ENCODE assay signal across 1 cellular context in genomic region chr6:155328539-155329459, GRCh38.
TF ChIP-seq lines count a peak whose summit lies in the region.

No MANE protein-coding gene starts in this region.

TF ChIP-seq in HepG2, 621 proteins besides CTCF, POLR2A, EP300 and RAD21 (continued from another document and continues in another):
- TF ChIP-seq ZNF451 (CRISPR knock-in tag; IDR thresholded peaks at IDR 0.05) = peak; percentile 69; the same call in 1 of the 2 replicates
- TF ChIP-seq BORCS8-MEF2B (CRISPR knock-in tag; IDR thresholded peaks at IDR 0.05) = peak; percentile 91
- TF ChIP-seq ZNF839 (CRISPR knock-in tag; IDR thresholded peaks at IDR 0.05; ENCODE audit: borderline replicate concordance) = no peak
- no peak for TF ChIP-seq RAD51 (IDR thresholded peaks at IDR 0.05; ENCODE audit: borderline replicate concordance)
- TF ChIP-seq, protein P1, sequence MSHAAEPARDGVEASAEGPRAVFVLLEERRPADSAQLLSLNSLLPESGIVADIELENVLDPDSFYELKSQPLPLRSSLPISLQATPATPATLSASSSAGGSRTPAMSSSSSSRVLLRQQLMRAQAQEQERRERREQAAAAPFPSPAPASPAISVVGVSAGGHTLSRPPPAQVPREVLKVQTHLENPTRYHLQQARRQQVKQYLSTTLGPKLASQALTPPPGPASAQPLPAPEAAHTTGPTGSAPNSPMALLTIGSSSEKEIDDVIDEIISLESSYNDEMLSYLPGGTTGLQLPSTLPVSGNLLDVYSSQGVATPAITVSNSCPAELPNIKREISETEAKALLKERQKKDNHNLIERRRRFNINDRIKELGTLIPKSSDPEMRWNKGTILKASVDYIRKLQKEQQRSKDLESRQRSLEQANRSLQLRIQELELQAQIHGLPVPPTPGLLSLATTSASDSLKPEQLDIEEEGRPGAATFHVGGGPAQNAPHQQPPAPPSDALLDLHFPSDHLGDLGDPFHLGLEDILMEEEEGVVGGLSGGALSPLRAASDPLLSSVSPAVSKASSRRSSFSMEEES (CRISPR knock-in tag; IDR thresholded peaks at IDR 0.05) = peak; percentile 44
- TF ChIP-seq, protein P2, sequence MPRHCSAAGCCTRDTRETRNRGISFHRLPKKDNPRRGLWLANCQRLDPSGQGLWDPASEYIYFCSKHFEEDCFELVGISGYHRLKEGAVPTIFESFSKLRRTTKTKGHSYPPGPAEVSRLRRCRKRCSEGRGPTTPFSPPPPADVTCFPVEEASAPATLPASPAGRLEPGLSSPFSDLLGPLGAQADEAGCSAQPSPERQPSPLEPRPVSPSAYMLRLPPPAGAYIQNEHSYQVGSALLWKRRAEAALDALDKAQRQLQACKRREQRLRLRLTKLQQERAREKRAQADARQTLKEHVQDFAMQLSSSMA (CRISPR knock-in tag; IDR thresholded peaks at IDR 0.05) = no peak
- TF ChIP-seq THYN1 (CRISPR knock-in tag; IDR thresholded peaks at IDR 0.05; ENCODE audit: borderline replicate concordance, low read depth) = no peak
- TF ChIP-seq, protein P3, sequence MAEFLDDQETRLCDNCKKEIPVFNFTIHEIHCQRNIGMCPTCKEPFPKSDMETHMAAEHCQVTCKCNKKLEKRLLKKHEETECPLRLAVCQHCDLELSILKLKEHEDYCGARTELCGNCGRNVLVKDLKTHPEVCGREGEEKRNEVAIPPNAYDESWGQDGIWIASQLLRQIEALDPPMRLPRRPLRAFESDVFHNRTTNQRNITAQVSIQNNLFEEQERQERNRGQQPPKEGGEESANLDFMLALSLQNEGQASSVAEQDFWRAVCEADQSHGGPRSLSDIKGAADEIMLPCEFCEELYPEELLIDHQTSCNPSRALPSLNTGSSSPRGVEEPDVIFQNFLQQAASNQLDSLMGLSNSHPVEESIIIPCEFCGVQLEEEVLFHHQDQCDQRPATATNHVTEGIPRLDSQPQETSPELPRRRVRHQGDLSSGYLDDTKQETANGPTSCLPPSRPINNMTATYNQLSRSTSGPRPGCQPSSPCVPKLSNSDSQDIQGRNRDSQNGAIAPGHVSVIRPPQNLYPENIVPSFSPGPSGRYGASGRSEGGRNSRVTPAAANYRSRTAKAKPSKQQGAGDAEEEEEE (CRISPR knock-in tag; IDR thresholded peaks at IDR 0.05; ENCODE audit: borderline replicate concordance) = 0 out of 2 replicates have a peak, but pooled peaks have one; percentile 9
- no peak; the same call in 1 of the 2 replicates for TF ChIP-seq KAT7 (CRISPR knock-in tag; IDR thresholded peaks at IDR 0.05; ENCODE audit: borderline replicate concordance)
- no peak; the same call in 1 of the 2 replicates for TF ChIP-seq AKNA (CRISPR knock-in tag; IDR thresholded peaks at IDR 0.05; ENCODE audit: borderline replicate concordance)
- TF ChIP-seq ZNF710 (CRISPR knock-in tag; IDR thresholded peaks at IDR 0.05; ENCODE audit: borderline replicate concordance) = peak; percentile 86
- peak; percentile 28 for TF ChIP-seq TBL1XR1 (IDR thresholded peaks at IDR 0.05; ENCODE audit: borderline replicate concordance, low read length, partially characterized antibody)
- peak; percentile 43; the same call in 1 of the 2 replicates for TF ChIP-seq ZNF230 (CRISPR knock-in tag; IDR thresholded peaks at IDR 0.05)
- TF ChIP-seq HMG20A (CRISPR knock-in tag; IDR thresholded peaks at IDR 0.05; ENCODE audit: borderline replicate concordance) = peak; percentile 64
- peak; percentile 68 for TF ChIP-seq ETV5 (CRISPR knock-in tag; IDR thresholded peaks at IDR 0.05; ENCODE audit: borderline replicate concordance)
- 0 out of 2 replicates have a peak, but pooled peaks have one; percentile 71 for TF ChIP-seq DNMT1 (CRISPR knock-in tag; IDR thresholded peaks at IDR 0.05)
- TF ChIP-seq ZMYM3 (CRISPR knock-in tag; IDR thresholded peaks at IDR 0.05) = no peak
- no peak for TF ChIP-seq MAFG (CRISPR knock-in tag; IDR thresholded peaks at IDR 0.05)
- TF ChIP-seq, protein P4, sequence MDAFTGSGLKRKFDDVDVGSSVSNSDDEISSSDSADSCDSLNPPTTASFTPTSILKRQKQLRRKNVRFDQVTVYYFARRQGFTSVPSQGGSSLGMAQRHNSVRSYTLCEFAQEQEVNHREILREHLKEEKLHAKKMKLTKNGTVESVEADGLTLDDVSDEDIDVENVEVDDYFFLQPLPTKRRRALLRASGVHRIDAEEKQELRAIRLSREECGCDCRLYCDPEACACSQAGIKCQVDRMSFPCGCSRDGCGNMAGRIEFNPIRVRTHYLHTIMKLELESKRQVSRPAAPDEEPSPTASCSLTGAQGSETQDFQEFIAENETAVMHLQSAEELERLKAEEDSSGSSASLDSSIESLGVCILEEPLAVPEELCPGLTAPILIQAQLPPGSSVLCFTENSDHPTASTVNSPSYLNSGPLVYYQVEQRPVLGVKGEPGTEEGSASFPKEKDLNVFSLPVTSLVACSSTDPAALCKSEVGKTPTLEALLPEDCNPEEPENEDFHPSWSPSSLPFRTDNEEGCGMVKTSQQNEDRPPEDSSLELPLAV (CRISPR knock-in tag; conservative IDR thresholded peaks at IDR 0.05; ENCODE audit: low read depth) = no peak
- TF ChIP-seq SUZ12 (IDR thresholded peaks at IDR 0.05; ENCODE audit: low read depth, low read length) = no peak
- TF ChIP-seq ZNF766 (CRISPR knock-in tag; IDR thresholded peaks at IDR 0.05; ENCODE audit: borderline replicate concordance) = 0 out of 2 replicates have a peak, but pooled peaks have one; percentile 55
- TF ChIP-seq MBD4 (IDR thresholded peaks at IDR 0.05; ENCODE audit: borderline replicate concordance, low read length) = peak; percentile 97; the same call in 1 of the 2 replicates
- TF ChIP-seq ZNF614 (CRISPR knock-in tag; IDR thresholded peaks at IDR 0.05; ENCODE audit: borderline replicate concordance) = peak; percentile 68; the same call in 1 of the 2 replicates
- TF ChIP-seq ZNF44 (CRISPR knock-in tag; IDR thresholded peaks at IDR 0.05) = no peak
- TF ChIP-seq ZNF513 (CRISPR knock-in tag; conservative IDR thresholded peaks at IDR 0.05) = no peak
- no peak for TF ChIP-seq ZNF160 (CRISPR knock-in tag; IDR thresholded peaks at IDR 0.05)
- no peak for TF ChIP-seq SRY (CRISPR knock-in tag; IDR thresholded peaks at IDR 0.05)
- TF ChIP-seq TCF7 (IDR thresholded peaks at IDR 0.05; ENCODE audit: low read depth) = peak; percentile 99
- peak; percentile 97 for TF ChIP-seq ZNF24 (IDR thresholded peaks at IDR 0.05)
- no peak for TF ChIP-seq ZNF577 (CRISPR knock-in tag; IDR thresholded peaks at IDR 0.05; ENCODE audit: borderline replicate concordance, low read depth)
- TF ChIP-seq GLI4 (CRISPR knock-in tag; IDR thresholded peaks at IDR 0.05; ENCODE audit: borderline replicate concordance) = no peak
- TF ChIP-seq ARHGAP35 (CRISPR knock-in tag; IDR thresholded peaks at IDR 0.05; ENCODE audit: borderline replicate concordance) = no peak
- TF ChIP-seq NR2F2 (IDR thresholded peaks at IDR 0.05; ENCODE audit: borderline replicate concordance, low read depth) = peak; percentile 93
- TF ChIP-seq ZBED4 (CRISPR knock-in tag; IDR thresholded peaks at IDR 0.05; ENCODE audit: borderline replicate concordance) = no peak
- TF ChIP-seq ZNF740 (CRISPR knock-in tag; IDR thresholded peaks at IDR 0.05) = no peak; the same call in 1 of the 2 replicates
- no peak for TF ChIP-seq NCOA5 (CRISPR knock-in tag; IDR thresholded peaks at IDR 0.05)
- TF ChIP-seq ZBTB8A (CRISPR knock-in tag; IDR thresholded peaks at IDR 0.05; ENCODE audit: borderline replicate concordance, low read depth) = no peak
- peak; percentile 65 for TF ChIP-seq SATB2 (CRISPR knock-in tag; IDR thresholded peaks at IDR 0.05)
- TF ChIP-seq ZBTB7B (CRISPR knock-in tag; IDR thresholded peaks at IDR 0.05) = peak; percentile 80
- TF ChIP-seq FOXO4 (CRISPR knock-in tag; conservative IDR thresholded peaks at IDR 0.05) = no peak
- TF ChIP-seq PAF1 (CRISPR knock-in tag; IDR thresholded peaks at IDR 0.05) = no peak
